In the genomic region with DNA sequence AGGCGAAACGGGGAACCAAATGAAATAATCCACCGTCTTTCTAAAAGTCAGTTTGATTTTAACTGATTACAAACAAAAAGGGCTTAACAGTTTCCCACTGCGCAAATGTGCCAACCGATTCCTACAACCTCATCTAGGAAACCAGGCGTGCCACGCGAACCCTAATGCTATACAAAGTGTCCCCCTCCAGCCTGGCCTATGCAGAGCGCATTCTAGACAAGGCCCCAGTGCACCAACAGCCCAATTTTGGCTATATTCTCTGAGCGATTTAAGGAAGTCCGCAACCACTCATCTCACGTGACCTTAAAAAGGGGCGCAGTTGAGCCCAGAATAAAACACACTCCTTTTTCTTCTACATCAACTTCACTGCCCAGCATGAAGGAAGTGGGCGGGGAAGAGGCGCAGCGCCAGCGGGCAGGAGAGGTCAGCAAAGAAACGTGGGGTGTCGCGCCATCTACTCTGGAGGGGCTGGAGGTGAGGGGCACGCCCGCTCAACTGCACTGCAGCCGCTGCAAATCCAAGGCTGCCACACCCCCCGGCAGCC, we compare ENCODE assay signal across 8 cellular contexts. TPM values are rescaled to one million over a fixed set of nuclear protein-coding genes. Genes with fewer than 3 reads are reported as not detected.
DNase-seq lines count a peak whose midpoint lies in the region; ATAC-seq and TF ChIP-seq lines count a peak whose summit lies in the region.

No MANE protein-coding gene starts in this region.

- peak; percentile 11 for DNase-seq in NCI-H1694 treated with DMSO at 0.1 percent for 48 hours (lab: John Stamatoyannopoulos, UW)
- DNase-seq in NCI-H1694 (lab: John Stamatoyannopoulos, UW) = no peak
- peak; percentile 35 for DNase-seq in activated CD4-positive, alpha-beta T cell treated with anti-CD3 and anti-CD28 coated beads, Interleukin-2, amount 50 U/mL, for 1 hour
- peak; percentile 55 for DNase-seq in fibroblast of pulmonary artery (ENCODE audit: low read depth)
- no peak for DNase-seq in neural crest cell (ENCODE audit: low read depth, low spot score)
- no peak for DNase-seq in COLO668 (lab: John Stamatoyannopoulos, UW; ENCODE audit: unreplicated experiment)

- H3K36me3 ChIP-seq in KOPT-K1 (ENCODE audit: insufficient read depth, low read length) = peaks cover 40% of the 10 kb centered on the region

- peak; percentile 37 for ATAC-seq in GM21825 (IDR thresholded peaks at IDR 0.05; ENCODE audit: unreplicated experiment)

- peak overlapping the region; percentile 99 for H3K27ac ChIP-seq in KOPT-K1 (ENCODE audit: low read depth, low read length, poor library complexity, severe bottlenecking)

- peak overlapping the region; percentile 96 for H3K4me3 ChIP-seq in fibroblast of pulmonary artery (replicated peaks; ENCODE audit: low read depth, low read length)

- H3K4me3 Mint-ChIP-seq in neural crest cell = peak overlapping the region; percentile 97

- H3K9me3 Mint-ChIP-seq in neural crest cell = peaks cover 3% of the 10 kb centered on the region

- peaks cover 2% of the 10 kb centered on the region for H3K27me3 Mint-ChIP-seq in neural crest cell (ENCODE audit: low read depth)

- H3K9me3 ChIP-seq in KOPT-K1 (ENCODE audit: insufficient read depth, low read length, poor library complexity, severe bottlenecking) = peaks cover 11% of the 10 kb centered on the region

- peak overlapping the region; percentile 92 for H3K27ac Mint-ChIP-seq in neural crest cell (ENCODE audit: unreplicated experiment)

- peaks cover 11% of the 10 kb centered on the region for H3K36me3 Mint-ChIP-seq in neural crest cell (ENCODE audit: low read depth)

- H3K4me1 Mint-ChIP-seq in neural crest cell = peaks cover 50% of the 10 kb centered on the region

- TF ChIP-seq CTCF in fibroblast of pulmonary artery (IDR thresholded peaks at IDR 0.05; ENCODE audit: low read length, missing control alignments) = no peak
- no peak for TF ChIP-seq CTCF in neural crest cell (conservative IDR thresholded peaks at IDR 0.05)

RNA-seq across cellular contexts. Expression of gene FAM13B, which starts 0.8 kb away (rescaled TPM):
- 47.1 and 49.1 TPM in 2 replicates for total RNA-seq in neural crest cell

RNA-seq across cellular contexts. Expression of gene WNT8A, which starts 51.7 kb away (rescaled TPM):
- total RNA-seq in neural crest cell = not detected in 2 replicates

Comparison
In these comparisons a context has a peak if more than half of its experiments do, and no peak if none do; other contexts are left out.
1. DNase-seq: peak in NCI-H1694 treated with DMSO at 0.1 percent for 48 hours (single experiment), activated CD4-positive, alpha-beta T cell treated with anti-CD3 and anti-CD28 coated beads, Interleukin-2, amount 50 U/mL, for 1 hour (single experiment) and fibroblast of pulmonary artery (single experiment); none in NCI-H1694 (single experiment), neural crest cell (single experiment) and COLO668 (single experiment).